ENCODE assay signal across 8 cellular contexts in the genomic region with DNA sequence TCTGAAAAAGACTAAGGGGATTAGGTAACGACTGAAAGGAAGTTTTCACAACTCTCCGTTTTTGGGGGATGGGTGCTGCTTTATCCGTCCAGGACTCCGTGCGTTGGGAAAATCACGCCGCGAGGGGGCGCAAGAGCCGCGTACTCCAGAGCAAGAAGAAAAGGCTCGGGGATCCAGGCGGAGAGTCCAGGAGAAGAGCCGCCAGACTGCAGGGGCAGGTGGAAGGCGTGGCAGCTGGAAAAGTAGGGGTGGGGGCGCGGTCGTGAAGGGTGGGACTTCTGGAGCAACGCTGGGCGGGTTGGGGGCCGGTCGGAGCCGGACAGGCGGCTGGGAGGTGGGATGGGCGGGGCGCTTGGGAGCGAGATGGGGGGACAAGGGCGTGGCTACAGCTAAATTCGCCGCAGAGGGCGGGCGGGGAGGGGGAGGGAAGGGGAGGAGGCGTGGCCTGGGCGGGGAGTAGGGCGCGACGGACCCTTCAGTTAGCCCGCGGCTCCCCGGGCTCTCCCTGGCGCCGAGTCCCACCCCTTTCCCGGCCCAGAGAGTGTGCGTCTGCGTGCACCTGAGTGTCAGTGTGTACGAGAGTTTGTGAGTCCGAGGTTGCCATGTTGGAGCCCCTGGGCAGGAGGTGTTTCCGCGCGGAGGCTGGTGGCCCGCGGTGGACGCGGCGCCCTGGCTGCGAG. TPM values are rescaled to one million over a fixed set of nuclear protein-coding genes. Genes with fewer than 3 reads are reported as not detected.
A peak's percentile ranks its signal among the peaks of the same experiment; 100 is the strongest.
DNase-seq lines count a peak whose midpoint lies in the region; ATAC-seq and TF ChIP-seq lines count a peak whose summit lies in the region.

No MANE protein-coding gene starts in this region.

- peak; percentile 61 for ATAC-seq in HG03460 (IDR thresholded peaks at IDR 0.05; ENCODE audit: unreplicated experiment)

- no peak for TF ChIP-seq POLR2A in lower leg skin (IDR thresholded peaks at IDR 0.05)

- peaks cover 0 to 9% (median 0%) of the 10 kb centered on the region in 45 donors for H3K27me3 ChIP-seq in dorsolateral prefrontal cortex

- peak overlapping the region; percentile 46 to 81 (median 67) for H3K4me3 ChIP-seq in dorsolateral prefrontal cortex
- peak overlapping the region; percentile 46 for H3K4me3 ChIP-seq in lower leg skin (ENCODE audit: low read depth, poor library complexity, severe bottlenecking)

- WGBS in lower leg skin, 2 donors = 0 to 1% methylated on average over 39 to 41 of the region's 56 CpGs

- H3K27ac ChIP-seq in dorsolateral prefrontal cortex = peak overlapping the region in 52 of 59 donors; percentile 2 to 93 (median 79)

- intact Hi-C loops in dorsolateral prefrontal cortex (cut with DNase I) (loop anchor here (1.0 to 5.0 kb wide), 2 partner anchors 28 to 85 kb away; no protein-coding TSS in a partner anchor), lower leg skin (cut with DNase I; ENCODE audit: low total_unique reads) (loop anchor here (10.0 kb wide), 1 partner anchor 77 kb away; no protein-coding TSS in a partner anchor)

- TF ChIP-seq CTCF in dorsolateral prefrontal cortex (IDR thresholded peaks at IDR 0.05 in 54 of 56, conservative IDR thresholded peaks at IDR 0.05 in 2 of 56; ENCODE audit: low read depth in 1 of 56, partially characterized antibody in 56 of 56) (peak; percentile 44 to 87 (median 78)), lower leg skin (IDR thresholded peaks at IDR 0.05) (peak in 1 of 3 donors; percentile 52)

- DNase-seq in AML-193 (lab: John Stamatoyannopoulos, UW) (peak; percentile 96 to 97), GM19238 (ENCODE audit: insufficient read length, low spot score) (peak; percentile 89), NCI-H526 treated with DMSO at 0.1 percent for 48 hours (lab: John Stamatoyannopoulos, UW) (peak; percentile 98), dorsolateral prefrontal cortex (peak; percentile 91 to 98 (median 94)), lower leg skin (ENCODE audit: low spot score in 2 of 2) (peak; percentile 96 to 99)
- peak; percentile 88 to 91 for DNase-seq in activated CD4-positive, alpha-beta T cell treated with anti-CD3 and anti-CD28 coated beads, Interleukin-2, amount 50 U/mL, for 4 hours
- peak; percentile 84 to 89 for DNase-seq in stimulated activated CD4-positive, alpha-beta T cell treated with anti-CD3 and anti-CD28 coated beads, Interleukin-4, amount 100 ng/mL, for 4 hours

RNA-seq across cellular contexts. Expression of gene ARHGEF17, which starts 0.6 kb away (rescaled TPM):
- total RNA-seq in dorsolateral prefrontal cortex = 100 to 1,000 TPM in 102 of 120 experiments, 10 to 100 TPM in 18; 74.0 to 177 (median 117) TPM
- 10 to 100 TPM; 10.2 to 18.8 (median 14.7) TPM for total RNA-seq in lower leg skin

RNA-seq across cellular contexts. Expression of gene P2RY6, which starts 35.3 kb away (rescaled TPM):
- total RNA-seq in dorsolateral prefrontal cortex (10 to 100 TPM in 4 of 120 experiments, 1 to 10 TPM in 93, under 1 TPM in 22, not detected in 1; 0.36 to 14.3 (median 1.8) TPM), lower leg skin (under 1 TPM in 2 of 4 donors, not detected in 2; 0.46 to 0.81 TPM)

Comparison
In these comparisons a context has a peak if more than half of its experiments do, and no peak if none do; other contexts are left out.
1. Peak in every context shown above with its lines: DNase-seq, ATAC-seq, H3K4me3 ChIP-seq and H3K27ac ChIP-seq.